Comparison of ENCODE assay signal across 2 cellular contexts in the genomic region with DNA sequence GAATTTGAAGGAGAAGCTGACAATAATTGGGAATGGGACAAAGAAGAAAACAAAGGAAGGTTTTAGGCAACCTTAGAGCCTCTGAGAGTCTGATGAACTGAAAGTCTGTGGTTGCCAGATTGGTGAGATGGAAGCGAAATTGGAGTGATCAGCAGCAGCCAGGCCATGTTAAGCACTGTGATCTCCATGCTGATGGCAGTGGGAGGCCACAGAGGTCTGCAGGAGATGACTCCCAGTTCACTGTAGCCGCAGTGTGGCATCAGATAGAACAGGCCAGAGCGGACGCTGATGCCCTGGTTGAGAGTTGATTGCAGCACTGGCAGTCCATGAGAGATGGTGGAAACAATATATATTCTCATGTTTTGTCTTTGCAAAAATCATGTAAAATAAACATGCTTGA.
TF ChIP-seq lines count a peak whose summit lies in the region.

No MANE protein-coding gene starts in this region.

TF ChIP-seq in GM23338, 12 proteins besides CTCF, POLR2A, EP300 and RAD21 (continues in another document):
- no peak for TF ChIP-seq EZH2phosphoT487 (IDR thresholded peaks at IDR 0.05; ENCODE audit: unreplicated experiment)
- TF ChIP-seq STAT1 (IDR thresholded peaks at IDR 0.05; ENCODE audit: unreplicated experiment) = no peak
- no peak for TF ChIP-seq CREB1 (CRISPR knock-in tag; IDR thresholded peaks at IDR 0.05; ENCODE audit: low read depth)
- TF ChIP-seq ZNF331 (CRISPR knock-in tag; IDR thresholded peaks at IDR 0.05; ENCODE audit: low read depth) = no peak
- TF ChIP-seq, protein P1, sequence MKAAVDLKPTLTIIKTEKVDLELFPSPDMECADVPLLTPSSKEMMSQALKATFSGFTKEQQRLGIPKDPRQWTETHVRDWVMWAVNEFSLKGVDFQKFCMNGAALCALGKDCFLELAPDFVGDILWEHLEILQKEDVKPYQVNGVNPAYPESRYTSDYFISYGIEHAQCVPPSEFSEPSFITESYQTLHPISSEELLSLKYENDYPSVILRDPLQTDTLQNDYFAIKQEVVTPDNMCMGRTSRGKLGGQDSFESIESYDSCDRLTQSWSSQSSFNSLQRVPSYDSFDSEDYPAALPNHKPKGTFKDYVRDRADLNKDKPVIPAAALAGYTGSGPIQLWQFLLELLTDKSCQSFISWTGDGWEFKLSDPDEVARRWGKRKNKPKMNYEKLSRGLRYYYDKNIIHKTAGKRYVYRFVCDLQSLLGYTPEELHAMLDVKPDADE (IDR thresholded peaks at IDR 0.05) = no peak
- no peak for TF ChIP-seq POLR2AphosphoS5 (IDR thresholded peaks at IDR 0.05; ENCODE audit: low read depth)
- TF ChIP-seq NANOG (IDR thresholded peaks at IDR 0.05; ENCODE audit: borderline replicate concordance) = no peak
- no peak for TF ChIP-seq ZNF114 (CRISPR knock-in tag; IDR thresholded peaks at IDR 0.05)
- no peak for TF ChIP-seq JUNB (IDR thresholded peaks at IDR 0.05; ENCODE audit: unreplicated experiment)
- TF ChIP-seq, protein P2, sequence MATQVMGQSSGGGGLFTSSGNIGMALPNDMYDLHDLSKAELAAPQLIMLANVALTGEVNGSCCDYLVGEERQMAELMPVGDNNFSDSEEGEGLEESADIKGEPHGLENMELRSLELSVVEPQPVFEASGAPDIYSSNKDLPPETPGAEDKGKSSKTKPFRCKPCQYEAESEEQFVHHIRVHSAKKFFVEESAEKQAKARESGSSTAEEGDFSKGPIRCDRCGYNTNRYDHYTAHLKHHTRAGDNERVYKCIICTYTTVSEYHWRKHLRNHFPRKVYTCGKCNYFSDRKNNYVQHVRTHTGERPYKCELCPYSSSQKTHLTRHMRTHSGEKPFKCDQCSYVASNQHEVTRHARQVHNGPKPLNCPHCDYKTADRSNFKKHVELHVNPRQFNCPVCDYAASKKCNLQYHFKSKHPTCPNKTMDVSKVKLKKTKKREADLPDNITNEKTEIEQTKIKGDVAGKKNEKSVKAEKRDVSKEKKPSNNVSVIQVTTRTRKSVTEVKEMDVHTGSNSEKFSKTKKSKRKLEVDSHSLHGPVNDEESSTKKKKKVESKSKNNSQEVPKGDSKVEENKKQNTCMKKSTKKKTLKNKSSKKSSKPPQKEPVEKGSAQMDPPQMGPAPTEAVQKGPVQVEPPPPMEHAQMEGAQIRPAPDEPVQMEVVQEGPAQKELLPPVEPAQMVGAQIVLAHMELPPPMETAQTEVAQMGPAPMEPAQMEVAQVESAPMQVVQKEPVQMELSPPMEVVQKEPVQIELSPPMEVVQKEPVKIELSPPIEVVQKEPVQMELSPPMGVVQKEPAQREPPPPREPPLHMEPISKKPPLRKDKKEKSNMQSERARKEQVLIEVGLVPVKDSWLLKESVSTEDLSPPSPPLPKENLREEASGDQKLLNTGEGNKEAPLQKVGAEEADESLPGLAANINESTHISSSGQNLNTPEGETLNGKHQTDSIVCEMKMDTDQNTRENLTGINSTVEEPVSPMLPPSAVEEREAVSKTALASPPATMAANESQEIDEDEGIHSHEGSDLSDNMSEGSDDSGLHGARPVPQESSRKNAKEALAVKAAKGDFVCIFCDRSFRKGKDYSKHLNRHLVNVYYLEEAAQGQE (IDR thresholded peaks at IDR 0.05; ENCODE audit: unreplicated experiment) = no peak
- TF ChIP-seq EZH2 (IDR thresholded peaks at IDR 0.05; ENCODE audit: low read depth, unreplicated experiment) = no peak

TF ChIP-seq in H1, 55 proteins besides CTCF, POLR2A, EP300 and RAD21:
- no peak for TF ChIP-seq KDM5A (IDR thresholded peaks at IDR 0.05; ENCODE audit: low read length)
- no peak for TF ChIP-seq PHF8 (conservative IDR thresholded peaks at IDR 0.05; ENCODE audit: low read depth, low read length)
- no peak for TF ChIP-seq ZNF274 (IDR thresholded peaks at IDR 0.05; ENCODE audit: borderline replicate concordance, extremely low read depth, low read length)
- TF ChIP-seq SUZ12 (IDR thresholded peaks at IDR 0.05; ENCODE audit: low read length) = no peak
- TF ChIP-seq BCL11A (IDR thresholded peaks at IDR 0.05; ENCODE audit: low read depth in 2 of 2, low read length in 2 of 2) = no peak
- TF ChIP-seq SP1 (IDR thresholded peaks at IDR 0.05; ENCODE audit: low read depth, low read length) = no peak
- no peak for TF ChIP-seq YY1 (IDR thresholded peaks at IDR 0.05; ENCODE audit: low read depth, low read length)
- TF ChIP-seq, protein P3, sequence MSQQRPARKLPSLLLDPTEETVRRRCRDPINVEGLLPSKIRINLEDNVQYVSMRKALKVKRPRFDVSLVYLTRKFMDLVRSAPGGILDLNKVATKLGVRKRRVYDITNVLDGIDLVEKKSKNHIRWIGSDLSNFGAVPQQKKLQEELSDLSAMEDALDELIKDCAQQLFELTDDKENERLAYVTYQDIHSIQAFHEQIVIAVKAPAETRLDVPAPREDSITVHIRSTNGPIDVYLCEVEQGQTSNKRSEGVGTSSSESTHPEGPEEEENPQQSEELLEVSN (IDR thresholded peaks at IDR 0.05) = no peak
- no peak for TF ChIP-seq HDAC6 (IDR thresholded peaks at IDR 0.05; ENCODE audit: low read depth, low read length)
- no peak for TF ChIP-seq BACH1 (IDR thresholded peaks at IDR 0.05; ENCODE audit: low read length)
- no peak for TF ChIP-seq CHD1 (IDR thresholded peaks at IDR 0.05; ENCODE audit: low read depth, low read length)
- TF ChIP-seq CHD2 (IDR thresholded peaks at IDR 0.05; ENCODE audit: low read length) = no peak
- TF ChIP-seq NANOG (IDR thresholded peaks at IDR 0.05; ENCODE audit: insufficient read depth, low read depth, low read length, poor library complexity, severe bottlenecking) = no peak
- TF ChIP-seq TCF12 (IDR thresholded peaks at IDR 0.05; ENCODE audit: low read depth, low read length) = no peak
- no peak for TF ChIP-seq SIRT6 (IDR thresholded peaks at IDR 0.05; ENCODE audit: low read length)
- no peak for TF ChIP-seq EZH2 (IDR thresholded peaks at IDR 0.05; ENCODE audit: low read depth, low read length, severe bottlenecking)
